ENCODE assay signal across 9 cellular contexts in genomic region chr19:4052114-4052992, GRCh38. TPM values are rescaled to one million over a fixed set of nuclear protein-coding genes. Genes with fewer than 3 reads are reported as not detected.
DNase-seq lines count a peak whose midpoint lies in the region; ATAC-seq and TF ChIP-seq lines count a peak whose summit lies in the region.
"Had no signal": no experiment of that assay in that cellular context is flagged by ENCODE, and none has a peak within 500 bp of the region (broad histone marks: within the 10 kb centered on the region; RNA-seq: fewer than 3 reads in every experiment).

No MANE protein-coding gene starts in this region.

- H3K36me3 Mint-ChIP-seq in activated naive CD8-positive, alpha-beta T cell treated with anti-CD3 and anti-CD28 coated beads for 36 hours = peaks cover 37% of the 10 kb centered on the region
- H3K36me3 Mint-ChIP-seq in stimulated activated naive B cell treated with anti-CD40 and anti-IgM and Interleukin-4, amounts not matched to agents 10 μg/mL and 1 μg/mL and 100 μg/mL, for 72 hours = peaks cover 47 to 55% of the 10 kb centered on the region in 2 donors

- H3K4me1 Mint-ChIP-seq in activated naive CD8-positive, alpha-beta T cell treated with anti-CD3 and anti-CD28 coated beads for 36 hours = peaks cover 21% of the 10 kb centered on the region
- H3K4me1 Mint-ChIP-seq in stimulated activated naive B cell treated with anti-CD40 and anti-IgM and Interleukin-4, amounts not matched to agents 10 μg/mL and 1 μg/mL and 100 μg/mL, for 72 hours = peaks cover 25 to 34% of the 10 kb centered on the region in 2 donors

- H3K27ac Mint-ChIP-seq in activated naive CD8-positive, alpha-beta T cell treated with anti-CD3 and anti-CD28 coated beads for 36 hours = peak overlapping the region; percentile 52
- peak overlapping the region; percentile 73 for H3K27ac Mint-ChIP-seq in stimulated activated naive B cell treated with anti-CD40 and anti-IgM and Interleukin-4, amounts not matched to agents 10 μg/mL and 1 μg/mL and 100 μg/mL, for 72 hours

- H3K4me3 Mint-ChIP-seq in activated naive CD8-positive, alpha-beta T cell treated with anti-CD3 and anti-CD28 coated beads for 36 hours = peak overlapping the region; percentile 10
- peak overlapping the region; percentile 41 for H3K4me3 Mint-ChIP-seq in stimulated activated naive B cell treated with anti-CD40 and anti-IgM and Interleukin-4, amounts not matched to agents 10 μg/mL and 1 μg/mL and 100 μg/mL, for 72 hours

- H3K27me3 Mint-ChIP-seq in activated naive CD8-positive, alpha-beta T cell treated with anti-CD3 and anti-CD28 coated beads for 36 hours = no peaks in the 10 kb centered on the region
- no peaks in the 10 kb centered on the region for H3K27me3 Mint-ChIP-seq in stimulated activated naive B cell treated with anti-CD40 and anti-IgM and Interleukin-4, amounts not matched to agents 10 μg/mL and 1 μg/mL and 100 μg/mL, for 72 hours

- TF ChIP-seq CTCF in HL-60 (IDR thresholded peaks at IDR 0.05; ENCODE audit: insufficient read depth, low read length) = no peak

- H3K27me3 ChIP-seq in HL-60 (ENCODE audit: insufficient read depth, poor library complexity, severe bottlenecking) = no peaks in the 10 kb centered on the region

- no peaks in the 10 kb centered on the region for H3K9me3 Mint-ChIP-seq in activated naive CD8-positive, alpha-beta T cell treated with anti-CD3 and anti-CD28 coated beads for 36 hours
- peaks cover 0 to 7% of the 10 kb centered on the region in 2 donors for H3K9me3 Mint-ChIP-seq in stimulated activated naive B cell treated with anti-CD40 and anti-IgM and Interleukin-4, amounts not matched to agents 10 μg/mL and 1 μg/mL and 100 μg/mL, for 72 hours

- ATAC-seq in stimulated activated naive B cell treated with anti-CD40 and anti-IgM and Interleukin-4, amounts not matched to agents 10 μg/mL and 1 μg/mL and 100 μg/mL, for 72 hours (replicated peaks) = no peak
- no peak for ATAC-seq in HG02759 (IDR thresholded peaks at IDR 0.05; ENCODE audit: unreplicated experiment)

- H3K4me3 ChIP-seq in HL-60 (replicated peaks; ENCODE audit: insufficient read depth, low read length) = peak overlapping the region; percentile 44

- DNase-seq in HL-60 (ENCODE audit: low read depth in 1 of 2, low spot score in 1 of 2) (peak; percentile 54 to 77), iris pigment epithelial cell (ENCODE audit: low read depth) (peak; percentile 38), NCI-H1105 (lab: John Stamatoyannopoulos, UW) (no peak), medulla oblongata (ENCODE audit: extremely low spot score) (no peak), RKO (ENCODE audit: low spot score) (no peak)
- DNase-seq in activated naive CD8-positive, alpha-beta T cell treated with anti-CD3 and anti-CD28 coated beads for 36 hours = no peak
- no peak for DNase-seq in stimulated activated naive B cell treated with anti-CD40 and anti-IgM and Interleukin-4, amounts not matched to agents 10 μg/mL and 1 μg/mL and 100 μg/mL, for 72 hours
- DNase-seq: SHP77 treated with DMSO at 0.1 percent for 48 hours had no signal

- H3K27ac ChIP-seq in HL-60 (replicated peaks) = peak overlapping the region; percentile 69

RNA-seq across cellular contexts. Expression of gene ZBTB7A, which starts 14.3 kb away (rescaled TPM):
- total RNA-seq in activated naive CD8-positive, alpha-beta T cell treated with anti-CD3 and anti-CD28 coated beads for 36 hours = 10 to 100 TPM; 34.9 to 35.9 TPM

RNA-seq across cellular contexts. Expression of gene PIAS4, which starts 44.8 kb away (rescaled TPM):
- 10 to 100 TPM; 24.0 to 26.3 TPM for total RNA-seq in activated naive CD8-positive, alpha-beta T cell treated with anti-CD3 and anti-CD28 coated beads for 36 hours

Comparison
In these comparisons a context has a peak if more than half of its experiments do, and no peak if none do; other contexts are left out.
1. DNase-seq: peak in HL-60 (2 of 2) and iris pigment epithelial cell (single experiment); none in activated naive CD8-positive, alpha-beta T cell treated with anti-CD3 and anti-CD28 coated beads for 36 hours (single experiment), stimulated activated naive B cell treated with anti-CD40 and anti-IgM and Interleukin-4, amounts not matched to agents 10 μg/mL and 1 μg/mL and 100 μg/mL, for 72 hours (single experiment), NCI-H1105 (single experiment), medulla oblongata (single experiment) and RKO (single experiment).